Comparison of ENCODE assay signal across 10 cellular contexts in the genomic region with DNA sequence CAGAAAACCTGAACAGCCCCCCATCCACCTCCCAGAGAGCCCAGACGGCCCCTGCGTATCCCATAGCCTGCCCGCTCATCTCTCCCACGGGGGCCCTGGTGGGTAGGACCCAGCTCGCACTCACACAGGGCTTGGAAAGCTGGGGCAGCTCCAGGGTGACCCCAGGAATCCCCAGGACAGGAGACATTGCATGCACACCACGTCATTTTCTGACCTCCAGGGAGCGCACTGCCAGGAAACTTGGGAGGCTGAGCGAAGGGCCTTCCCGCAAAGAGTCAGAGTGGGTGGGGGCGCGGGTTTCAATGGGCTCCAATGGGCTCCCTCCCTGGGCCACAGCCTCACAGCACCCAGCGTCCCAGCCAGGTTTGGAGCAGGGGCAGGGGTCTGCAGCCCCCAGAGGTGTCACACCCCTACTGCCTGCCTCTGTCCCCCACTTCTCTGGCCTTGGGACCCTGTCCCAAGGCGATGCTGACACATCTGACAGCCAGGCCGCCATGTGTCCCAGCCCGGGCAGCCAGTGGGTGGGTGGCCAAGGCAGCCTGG. TPM values are rescaled to one million over a fixed set of nuclear protein-coding genes. Genes with fewer than 3 reads are reported as not detected.
DNase-seq lines count a peak whose midpoint lies in the region; ATAC-seq and TF ChIP-seq lines count a peak whose summit lies in the region.
"Had no signal": no experiment of that assay in that cellular context is flagged by ENCODE, and none has a peak within 500 bp of the region (broad histone marks: within the 10 kb centered on the region; RNA-seq: fewer than 3 reads in every experiment).

No MANE protein-coding gene starts in this region.

- intact Hi-C loops in sciatic nerve (cut with DNase I), result no loop called here
- intact Hi-C loops in activated T-helper 1 cell treated with anti-CD3 and anti-CD28 coated beads, Interleukin-12 subunit alpha, Interleukin-12 subunit beta, Interleukin-2, Interleukin-4 antibody, amounts not matched to agents 30 ng/mL and 10 ng/mL and 1 ng/mL, durations not matched to agents 14 hours and 24 hours and 36 hours (cut with micrococcal nuclease), result no loop called here

- no peaks in the 10 kb centered on the region for H3K36me3 Mint-ChIP-seq in activated T-helper 1 cell treated with anti-CD3 and anti-CD28 coated beads, Interleukin-12 subunit alpha, Interleukin-12 subunit beta, Interleukin-2, Interleukin-4 antibody, amounts not matched to agents 30 ng/mL and 10 ng/mL and 1 ng/mL, durations not matched to agents 14 hours and 24 hours and 36 hours (ENCODE audit: low read depth)

- H3F3A ChIP-seq in OCI-LY1 (ENCODE audit: insufficient read depth, low read length), result no peaks in the 10 kb centered on the region

- H4K20me1 ChIP-seq in OCI-LY1 (ENCODE audit: insufficient read depth, low read length), result no peaks in the 10 kb centered on the region

- no peaks in the 10 kb centered on the region for H3K36me3 ChIP-seq in OCI-LY1 (ENCODE audit: insufficient read depth, low read length)

- H3K9me3 ChIP-seq in OCI-LY1 (ENCODE audit: low read length), result no peaks in the 10 kb centered on the region

- no peaks in the 10 kb centered on the region for H3K9me2 ChIP-seq in OCI-LY1 (ENCODE audit: low read depth, low read length)

- peak; percentile 17 for DNase-seq in GM04504 (ENCODE audit: low read depth)
- peak; percentile 60 for DNase-seq in epithelial cell of esophagus (ENCODE audit: low read depth)
- DNase-seq in sciatic nerve (ENCODE audit: low spot score), result peak; percentile 80
- no peak for DNase-seq in NCI-H1105 treated with DMSO at 0.1 percent for 48 hours (lab: John Stamatoyannopoulos, UW)
- DNase-seq in activated T-helper 1 cell treated with anti-CD3 and anti-CD28 coated beads, Interleukin-12 subunit alpha, Interleukin-12 subunit beta, Interleukin-2, Interleukin-4 antibody, amounts not matched to agents 30 ng/mL and 10 ng/mL and 1 ng/mL, durations not matched to agents 14 hours and 24 hours and 36 hours (ENCODE audit: low spot score), result no peak
- DNase-seq: stimulated activated naive CD8-positive, alpha-beta T cell treated with anti-CD3 and anti-CD28 coated beads, Interleukin-15, amount 100 ng/mL, for 72 hours had no signal

- no peaks in the 10 kb centered on the region for H3K9me3 Mint-ChIP-seq in activated T-helper 1 cell treated with anti-CD3 and anti-CD28 coated beads, Interleukin-12 subunit alpha, Interleukin-12 subunit beta, Interleukin-2, Interleukin-4 antibody, amounts not matched to agents 30 ng/mL and 10 ng/mL and 1 ng/mL, durations not matched to agents 14 hours and 24 hours and 36 hours
- H3K9me3 Mint-ChIP-seq: T-helper 2 cell treated with Interferon-gamma antibody and Interleukin-4, amounts not matched to agents 5 μg/mL and 100 μg/mL, for 36 hours had no signal

- peak; percentile 26; the same call in 1 of the 2 replicates for TF ChIP-seq CTCF in OCI-LY1 (IDR thresholded peaks at IDR 0.05; ENCODE audit: low read length)
- peak; percentile 38 for TF ChIP-seq CTCF in epithelial cell of esophagus (IDR thresholded peaks at IDR 0.05; ENCODE audit: insufficient read depth, low read depth, low read length, missing control alignments)

- no peaks in the 10 kb centered on the region for H3K4me1 Mint-ChIP-seq in activated T-helper 1 cell treated with anti-CD3 and anti-CD28 coated beads, Interleukin-12 subunit alpha, Interleukin-12 subunit beta, Interleukin-2, Interleukin-4 antibody, amounts not matched to agents 30 ng/mL and 10 ng/mL and 1 ng/mL, durations not matched to agents 14 hours and 24 hours and 36 hours (ENCODE audit: low read depth)
- H3K4me1 Mint-ChIP-seq: stimulated activated naive CD8-positive, alpha-beta T cell treated with anti-CD3 and anti-CD28 coated beads, Interleukin-15, amount 100 ng/mL, for 72 hours had no signal

- no peaks in the 10 kb centered on the region; the same call in 1 of the 2 replicates for H3K27me3 ChIP-seq in OCI-LY1 (ENCODE audit: insufficient read depth, low read length)

- H3K79me2 ChIP-seq in OCI-LY1 (ENCODE audit: insufficient read depth, low read length), result no peaks in the 10 kb centered on the region

- no peak overlapping the region for H3K4me2 ChIP-seq in OCI-LY1 (ENCODE audit: low read length)

- ATAC-seq in sciatic nerve (peak; percentile 56), GM21717 (IDR thresholded peaks at IDR 0.05; ENCODE audit: unreplicated experiment) (no peak), HG03025 (IDR thresholded peaks at IDR 0.05; ENCODE audit: low FRiP score, unreplicated experiment) (no peak)
- ATAC-seq: stimulated activated naive CD8-positive, alpha-beta T cell treated with anti-CD3 and anti-CD28 coated beads, Interleukin-15, amount 100 ng/mL, for 72 hours had no signal

- no peak overlapping the region for H2AFZ ChIP-seq in OCI-LY1 (ENCODE audit: low read length)

- no peak overlapping the region for H3K9ac ChIP-seq in OCI-LY1 (ENCODE audit: low read length)

- no peaks in the 10 kb centered on the region for H3K4me1 ChIP-seq in OCI-LY1 (ENCODE audit: insufficient read depth, low read length, severe bottlenecking)

- no peak overlapping the region for H3K27ac Mint-ChIP-seq in activated T-helper 1 cell treated with anti-CD3 and anti-CD28 coated beads, Interleukin-12 subunit alpha, Interleukin-12 subunit beta, Interleukin-2, Interleukin-4 antibody, amounts not matched to agents 30 ng/mL and 10 ng/mL and 1 ng/mL, durations not matched to agents 14 hours and 24 hours and 36 hours
- H3K27ac Mint-ChIP-seq: T-helper 2 cell treated with Interferon-gamma antibody and Interleukin-4, amounts not matched to agents 5 μg/mL and 100 μg/mL, for 36 hours had no signal

- no peaks in the 10 kb centered on the region for H3K27me3 Mint-ChIP-seq in activated T-helper 1 cell treated with anti-CD3 and anti-CD28 coated beads, Interleukin-12 subunit alpha, Interleukin-12 subunit beta, Interleukin-2, Interleukin-4 antibody, amounts not matched to agents 30 ng/mL and 10 ng/mL and 1 ng/mL, durations not matched to agents 14 hours and 24 hours and 36 hours (ENCODE audit: insufficient read depth)

- no peak overlapping the region for H3K4me3 ChIP-seq in OCI-LY1 (ENCODE audit: low read depth, low read length, poor library complexity, severe bottlenecking)
- no peak overlapping the region for H3K4me3 ChIP-seq in epithelial cell of esophagus (ENCODE audit: low read length)

- no peak overlapping the region for H3K27ac ChIP-seq in OCI-LY1 (ENCODE audit: low read depth, low read length, poor library complexity, severe bottlenecking)

- no peak overlapping the region for H3K4me3 Mint-ChIP-seq in activated T-helper 1 cell treated with anti-CD3 and anti-CD28 coated beads, Interleukin-12 subunit alpha, Interleukin-12 subunit beta, Interleukin-2, Interleukin-4 antibody, amounts not matched to agents 30 ng/mL and 10 ng/mL and 1 ng/mL, durations not matched to agents 14 hours and 24 hours and 36 hours
- H3K4me3 Mint-ChIP-seq: stimulated activated naive CD8-positive, alpha-beta T cell treated with anti-CD3 and anti-CD28 coated beads, Interleukin-15, amount 100 ng/mL, for 72 hours; T-helper 2 cell treated with Interferon-gamma antibody and Interleukin-4, amounts not matched to agents 5 μg/mL and 100 μg/mL, for 36 hours had no signal

RNA-seq across cellular contexts. Expression of a gene that starts 8.2 kb away (rescaled TPM):
- 1.1 TPM for total RNA-seq in sciatic nerve
- not detected in 2 replicates for total RNA-seq in activated T-helper 1 cell treated with anti-CD3 and anti-CD28 coated beads, Interleukin-12 subunit alpha, Interleukin-12 subunit beta, Interleukin-2, Interleukin-4 antibody, amounts not matched to agents 30 ng/mL and 10 ng/mL and 1 ng/mL, durations not matched to agents 14 hours and 24 hours and 36 hours

RNA-seq across cellular contexts. Expression of a gene that starts 12.2 kb away (rescaled TPM):
- total RNA-seq in sciatic nerve, result not detected
- not detected in 2 replicates for total RNA-seq in activated T-helper 1 cell treated with anti-CD3 and anti-CD28 coated beads, Interleukin-12 subunit alpha, Interleukin-12 subunit beta, Interleukin-2, Interleukin-4 antibody, amounts not matched to agents 30 ng/mL and 10 ng/mL and 1 ng/mL, durations not matched to agents 14 hours and 24 hours and 36 hours

RNA-seq across cellular contexts. Expression of a gene that starts 26.3 kb away (rescaled TPM):
- total RNA-seq in sciatic nerve, result 89.6 TPM
- 257 and 262 TPM in 2 replicates for total RNA-seq in activated T-helper 1 cell treated with anti-CD3 and anti-CD28 coated beads, Interleukin-12 subunit alpha, Interleukin-12 subunit beta, Interleukin-2, Interleukin-4 antibody, amounts not matched to agents 30 ng/mL and 10 ng/mL and 1 ng/mL, durations not matched to agents 14 hours and 24 hours and 36 hours

Comparison
In these comparisons a context has a peak if more than half of its experiments do, and no peak if none do; other contexts are left out.
1. DNase-seq: peak in GM04504 (single experiment), epithelial cell of esophagus (single experiment) and sciatic nerve (single experiment); none in NCI-H1105 treated with DMSO at 0.1 percent for 48 hours (single experiment) and activated T-helper 1 cell treated with anti-CD3 and anti-CD28 coated beads, Interleukin-12 subunit alpha, Interleukin-12 subunit beta, Interleukin-2, Interleukin-4 antibody, amounts not matched to agents 30 ng/mL and 10 ng/mL and 1 ng/mL, durations not matched to agents 14 hours and 24 hours and 36 hours (single experiment).